ENCODE assay signal across 12 cellular contexts in genomic region chr3:28860307-28860706, GRCh38.
A peak's percentile ranks its signal among the peaks of the same experiment; 100 is the strongest.
DNase-seq lines count a peak whose midpoint lies in the region; ATAC-seq and TF ChIP-seq lines count a peak whose summit lies in the region.
"Had no signal": no experiment of that assay in that cellular context is flagged by ENCODE, and none has a peak within 500 bp of the region (broad histone marks: within the 10 kb centered on the region; RNA-seq: fewer than 3 reads in every experiment).

No MANE protein-coding gene starts in this region.

- ATAC-seq in right cardiac atrium, result peak; percentile 87 to 92
- no peak for ATAC-seq in GM19455 (IDR thresholded peaks at IDR 0.05; ENCODE audit: unreplicated experiment)
- ATAC-seq: activated naive CD8-positive, alpha-beta T cell treated with anti-CD3 and anti-CD28 coated beads, Interleukin-2, amount 50 U/mL, for 24 hours; HCT116 had no signal

- no peaks in the 10 kb centered on the region for H3K9me3 ChIP-seq in adrenal gland (replicated peaks in 1 of 3)
- no peaks in the 10 kb centered on the region for H3K9me3 ChIP-seq in right cardiac atrium (ENCODE audit: control insufficient read depth, low read length)
- no peaks in the 10 kb centered on the region for H3K9me3 ChIP-seq in thyroid gland

- TF ChIP-seq CTCF in LNCaP clone FGC (IDR thresholded peaks at IDR 0.05; ENCODE audit: control insufficient read depth, extremely low read depth, insufficient read depth), result no peak
- TF ChIP-seq CTCF in adrenal gland (IDR thresholded peaks at IDR 0.05), result no peak
- no peak for TF ChIP-seq CTCF in thyroid gland (IDR thresholded peaks at IDR 0.05)

- in situ Hi-C loops in ACHN (cut with HindIII; ENCODE audit: low pct_ligation_motif_present, low pct_unique_long_range_greater_than_20kb, low sequenced_read_pairs), result no loop called here

- H3K4me3 ChIP-seq in LNCaP clone FGC (ENCODE audit: low read depth, low read length) (no peak overlapping the region), adrenal gland (no peak overlapping the region), right cardiac atrium (ENCODE audit: low read length) (no peak overlapping the region), thyroid gland (replicated peaks in 1 of 3) (no peak overlapping the region)
- H3K4me3 ChIP-seq: PC-9 had no signal

- no peak overlapping the region for H3K27ac ChIP-seq in adrenal gland
- no peak overlapping the region for H3K27ac ChIP-seq in right cardiac atrium (ENCODE audit: low read length)
- peak overlapping the region in 1 of 3 donors; percentile 54 for H3K27ac ChIP-seq in thyroid gland
- H3K27ac ChIP-seq: PC-9 had no signal

- intact Hi-C loops in adrenal gland (cut with DNase I) (no loop called here), right cardiac atrium (cut with DNase I) (no loop called here), thyroid gland (cut with DNase I) (no loop called here)

- H3K27me3 ChIP-seq in adrenal gland (no peaks in the 10 kb centered on the region), right cardiac atrium (ENCODE audit: control insufficient read depth, insufficient read depth) (no peaks in the 10 kb centered on the region), thyroid gland (no peaks in the 10 kb centered on the region)

- H3K4me1 ChIP-seq in adrenal gland (replicated peaks in 1 of 2) (no peaks in the 10 kb centered on the region), right cardiac atrium (ENCODE audit: control insufficient read depth, insufficient read depth, low read length) (no peaks in the 10 kb centered on the region), thyroid gland (peaks cover 0 to 6% of the 10 kb centered on the region in 2 donors)

- 51 to 69% (median 61%) methylated on average over 4 of the region's 4 CpGs for WGBS in adrenal gland, 4 donors
- 45% methylated on average over 4 of the region's 4 CpGs for WGBS in right cardiac atrium
- 59 to 73% methylated on average over 4 of the region's 4 CpGs for WGBS in thyroid gland, 2 donors

- H3K36me3 ChIP-seq in adrenal gland (replicated peaks in 1 of 2), result no peaks in the 10 kb centered on the region
- no peaks in the 10 kb centered on the region for H3K36me3 ChIP-seq in thyroid gland

- peak; percentile 38 for DNase-seq in LNCaP clone FGC (ENCODE audit: low read depth)
- DNase-seq in adrenal gland, result peak in 5 of 7 donors; percentile 17 to 58 (median 29)
- peak; percentile 59 to 83 (median 79) for DNase-seq in right cardiac atrium
- peak; percentile 4 to 19 for DNase-seq in thyroid gland
- DNase-seq in ACHN, result no peak
- no peak for DNase-seq in stimulated activated CD4-positive, alpha-beta T cell treated with anti-CD3 and anti-CD28 coated beads, Interleukin-12 subunit alpha, Interleukin-12 subunit beta, amount 100 ng/mL, for 4 hours
- DNase-seq: activated naive CD8-positive, alpha-beta T cell treated with anti-CD3 and anti-CD28 coated beads, Interleukin-2, amount 50 U/mL, for 24 hours; mesendoderm; NCI-H2171 treated with DMSO at 0.1 percent for 48 hours; PC-9 had no signal

- TF ChIP-seq POLR2A in adrenal gland (IDR thresholded peaks at IDR 0.05) (no peak), thyroid gland (IDR thresholded peaks at IDR 0.05) (no peak)

Comparison
In these comparisons a context has a peak if more than half of its experiments do, and no peak if none do; other contexts are left out.
1. DNase-seq: peak in LNCaP clone FGC (single experiment), adrenal gland (5 of 7), right cardiac atrium (3 of 3) and thyroid gland (2 of 2); none in ACHN (single experiment) and stimulated activated CD4-positive, alpha-beta T cell treated with anti-CD3 and anti-CD28 coated beads, Interleukin-12 subunit alpha, Interleukin-12 subunit beta, amount 100 ng/mL, for 4 hours (single experiment).